16 cellular contexts compared by ENCODE assay signal in genomic region chr14:68501621-68502052, GRCh38.
DNase-seq lines count a peak whose midpoint lies in the region; ATAC-seq and TF ChIP-seq lines count a peak whose summit lies in the region.
"Had no signal": no experiment of that assay in that cellular context is flagged by ENCODE, and none has a peak within 500 bp of the region (broad histone marks: within the 10 kb centered on the region; RNA-seq: fewer than 3 reads in every experiment).

No MANE protein-coding gene starts in this region.

- peak in 1 of 2 donors; percentile 30 for ATAC-seq in naive B cell (ENCODE audit: low read depth in 2 of 2)
- ATAC-seq in upper lobe of left lung (ENCODE audit: low FRiP score in 2 of 2), result no peak
- ATAC-seq in CD8-positive, alpha-beta T cell, result no peak

- peaks cover 44 to 80% (median 70%) of the 10 kb centered on the region in 3 donors for H3K4me1 Mint-ChIP-seq in naive B cell
- H3K4me1 Mint-ChIP-seq in CD8-positive, alpha-beta T cell (ENCODE audit: low read depth), result peaks cover 53% of the 10 kb centered on the region

- H3K9me3 ChIP-seq in esophagus (ENCODE audit: control insufficient read depth in 2 of 2, insufficient read depth in 1 of 2, low read depth in 1 of 2, low read length in 1 of 2) (no peaks in the 10 kb centered on the region), upper lobe of left lung (no peaks in the 10 kb centered on the region)
- H3K9me3 ChIP-seq in CD8-positive, alpha-beta T cell (ENCODE audit: low read length), result no peaks in the 10 kb centered on the region

- H3K4me3 Mint-ChIP-seq in naive B cell, result peak overlapping the region in 6 of 8 donors; percentile 62 to 88 (median 72)
- no peak overlapping the region for H3K4me3 Mint-ChIP-seq in CD8-positive, alpha-beta T cell
- H3K4me3 Mint-ChIP-seq: activated CD4-positive, alpha-beta memory T cell treated with anti-CD3 and anti-CD28 coated beads for 36 hours had no signal

- TF ChIP-seq CTCF in upper lobe of left lung (IDR thresholded peaks at IDR 0.05), result no peak
- no peak for TF ChIP-seq CTCF in CD8-positive, alpha-beta T cell (IDR thresholded peaks at IDR 0.05)

- peaks cover 10 to 22% of the 10 kb centered on the region in 2 donors for H3K4me1 ChIP-seq in esophagus (ENCODE audit: control insufficient read depth in 2 of 2, insufficient read depth in 2 of 2, low read length in 1 of 2)
- H3K4me1 ChIP-seq in upper lobe of left lung, result peaks cover 10 to 22% (median 20%) of the 10 kb centered on the region in 4 donors
- H3K4me1 ChIP-seq in CD8-positive, alpha-beta T cell (ENCODE audit: insufficient read depth, low read length), result peaks cover 50% of the 10 kb centered on the region

- WGBS in esophagus, 2 donors, result 58% methylated on average over 9 of the region's 9 CpGs
- whole genome bisulfite sequencing in upper lobe of left lung, 2 donors, result 75 to 83% methylated on average over 7 to 9 of the region's 9 CpGs

- CTCF ChIA-PET in CD8-positive, alpha-beta T cell (lab: Charles Lee), result no interaction called here

- H3K36me3 ChIP-seq in esophagus (ENCODE audit: control insufficient read depth in 2 of 2, insufficient read depth in 2 of 2, low read length in 1 of 2), result no peaks in the 10 kb centered on the region
- H3K36me3 ChIP-seq in upper lobe of left lung, result no peaks in the 10 kb centered on the region
- no peaks in the 10 kb centered on the region for H3K36me3 ChIP-seq in CD8-positive, alpha-beta T cell (ENCODE audit: insufficient read depth, low read length)

- POLR2A ChIA-PET in CD8-positive, alpha-beta T cell (lab: Charles Lee), result no interaction called here

- no peaks in the 10 kb centered on the region for H3K9me3 Mint-ChIP-seq in naive B cell
- no peaks in the 10 kb centered on the region for H3K9me3 Mint-ChIP-seq in CD8-positive, alpha-beta T cell
- H3K9me3 Mint-ChIP-seq: activated CD4-positive, alpha-beta memory T cell treated with anti-CD3 and anti-CD28 coated beads for 36 hours had no signal

- H3K27me3 Mint-ChIP-seq in naive B cell, result no peaks in the 10 kb centered on the region
- H3K27me3 Mint-ChIP-seq in CD8-positive, alpha-beta T cell (ENCODE audit: low read depth), result no peaks in the 10 kb centered on the region
- H3K27me3 Mint-ChIP-seq: activated CD4-positive, alpha-beta memory T cell treated with anti-CD3 and anti-CD28 coated beads for 36 hours had no signal

- intact Hi-C loops in CD8-positive, alpha-beta T cell (cut with DNase I, micrococcal nuclease), result loop anchor here in 1 of 2 experiments (10.0 kb wide), 1 partner anchor 217 kb away; no protein-coding TSS in a partner anchor

- H3K4me3 ChIP-seq in esophagus (ENCODE audit: low read depth in 1 of 2, low read length in 2 of 2) (no peak overlapping the region), upper lobe of left lung (no peak overlapping the region)
- H3K4me3 ChIP-seq in CD8-positive, alpha-beta T cell (ENCODE audit: low read depth, low read length), result no peak overlapping the region
- H3K4me3 ChIP-seq: smooth muscle cell had no signal

- H3K27me3 ChIP-seq in esophagus (ENCODE audit: control insufficient read depth in 1 of 2, insufficient read depth in 2 of 2, low read length in 2 of 2) (no peaks in the 10 kb centered on the region), upper lobe of left lung (no peaks in the 10 kb centered on the region)
- H3K27me3 ChIP-seq in CD8-positive, alpha-beta T cell (ENCODE audit: insufficient read depth, low read length), result no peaks in the 10 kb centered on the region

- TF ChIP-seq EP300 in Ishikawa (IDR thresholded peaks at IDR 0.05; ENCODE audit: borderline replicate concordance) (peak; percentile 78; the same call in 1 of the 2 replicates), upper lobe of left lung (IDR thresholded peaks at IDR 0.05) (no peak)

- H3K27ac ChIP-seq in esophagus (ENCODE audit: low read depth in 2 of 2, low read length in 1 of 2) (peak overlapping the region; percentile 47 to 79), upper lobe of left lung (peak overlapping the region in 2 of 4 donors; percentile 14 to 42)
- H3K27ac ChIP-seq in CD8-positive, alpha-beta T cell (ENCODE audit: low read depth, low read length), result no peak overlapping the region
- H3K27ac ChIP-seq: C4-2B, epithelial cell of prostate, RWPE1 had no signal

- no peak for TF ChIP-seq POLR2A in upper lobe of left lung (IDR thresholded peaks at IDR 0.05)

- DNase-seq in naive B cell (no peak), upper lobe of left lung (peak; percentile 40 to 57), UCSD-AML1 (lab: John Stamatoyannopoulos, UW; ENCODE audit: unreplicated experiment) (no peak)
- no peak for DNase-seq in stimulated activated CD4-positive, alpha-beta T cell treated with anti-CD3 and anti-CD28 coated beads, Interleukin-2, amount 100 ng/mL, for 48 hours
- no peak for DNase-seq in CD8-positive, alpha-beta T cell
- DNase-seq: activated CD4-positive, alpha-beta memory T cell treated with anti-CD3 and anti-CD28 coated beads for 36 hours; amniotic stem cell; kidney glomerular epithelial cell; MM.1S; NCI-H2029 treated with DMSO at 0.1 percent for 48 hours had no signal

- H3K36me3 Mint-ChIP-seq in naive B cell, result peaks cover 0 to 5% of the 10 kb centered on the region in 2 donors
- no peaks in the 10 kb centered on the region for H3K36me3 Mint-ChIP-seq in CD8-positive, alpha-beta T cell
- H3K36me3 Mint-ChIP-seq: activated CD4-positive, alpha-beta memory T cell treated with anti-CD3 and anti-CD28 coated beads for 36 hours had no signal

- peak overlapping the region; percentile 31 to 81 (median 75) for H3K27ac Mint-ChIP-seq in naive B cell
- no peak overlapping the region for H3K27ac Mint-ChIP-seq in CD8-positive, alpha-beta T cell
- H3K27ac Mint-ChIP-seq: activated CD4-positive, alpha-beta memory T cell treated with anti-CD3 and anti-CD28 coated beads for 36 hours had no signal

- peak; percentile 25; the same call in 1 of the 2 replicates for TF ChIP-seq RAD21 in Ishikawa (IDR thresholded peaks at IDR 0.05; ENCODE audit: low read depth)

TF ChIP-seq in Ishikawa, 13 proteins besides CTCF, POLR2A, EP300 and RAD21:
- TF ChIP-seq NFIC (IDR thresholded peaks at IDR 0.05) (peak; percentile 77), EGR1 (IDR thresholded peaks at IDR 0.05) (no peak), MAX (IDR thresholded peaks at IDR 0.05) (peak; percentile 57; the same call in 1 of the 2 replicates), TEAD4 (IDR thresholded peaks at IDR 0.05) (peak; percentile 84), CEBPB (IDR thresholded peaks at IDR 0.05) (no peak)

Comparison
In these comparisons a context has a peak if more than half of its experiments do, and no peak if none do; other contexts are left out.
1. DNase-seq: peak in upper lobe of left lung (2 of 2); none in naive B cell (single experiment), UCSD-AML1 (single experiment), stimulated activated CD4-positive, alpha-beta T cell treated with anti-CD3 and anti-CD28 coated beads, Interleukin-2, amount 100 ng/mL, for 48 hours (0 of 2) and CD8-positive, alpha-beta T cell (0 of 7).